29 cellular contexts compared by ENCODE assay signal in the genomic region with DNA sequence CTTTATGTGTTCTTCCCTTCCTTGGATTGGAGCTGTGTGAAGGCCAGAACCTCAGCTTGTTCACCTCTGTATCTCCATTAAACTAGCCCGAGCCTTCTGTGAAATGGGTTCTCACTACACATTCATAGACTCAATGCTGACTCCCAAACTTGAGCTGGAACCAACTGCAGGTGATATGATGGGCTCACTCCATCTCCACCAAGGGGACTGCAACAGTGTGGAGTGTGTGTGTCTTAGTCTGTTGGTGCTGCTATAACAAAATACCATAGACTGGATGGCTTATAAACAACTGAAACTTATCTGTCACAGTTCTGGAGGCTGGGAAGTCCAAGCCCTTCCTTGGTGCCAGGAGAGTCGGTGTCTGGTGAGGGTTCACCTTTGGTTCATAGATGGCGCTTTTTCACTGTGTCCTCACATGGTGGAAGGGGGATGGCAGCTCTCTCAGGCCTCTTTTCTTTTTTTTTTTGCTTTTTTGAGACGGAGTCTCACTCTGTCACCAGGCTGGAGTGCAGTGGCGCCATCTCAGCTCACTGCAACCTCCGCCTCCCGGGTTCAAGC.
"Had no signal": no experiment of that assay in that cellular context is flagged by ENCODE, and none has a peak within 500 bp of the region (broad histone marks: within the 10 kb centered on the region; RNA-seq: fewer than 3 reads in every experiment).

No MANE protein-coding gene starts in this region.

- H3K36me3 ChIP-seq: brain microvascular endothelial cell, neural progenitor cell, stomach, thyroid gland, upper lobe of left lung, vagina had no signal

- H3K9me3 Mint-ChIP-seq: activated naive CD4-positive, alpha-beta T cell treated with anti-CD3 and anti-CD28 coated beads, Interleukin-2, amount 10 ng/mL, durations not matched to agents 7 days and 5 days; activated naive CD8-positive, alpha-beta T cell treated with anti-CD3 and anti-CD28 coated beads, Interleukin-2, amount 10 ng/mL, durations not matched to agents 7 days and 5 days; activated T-helper 1 cell treated with anti-CD3 and anti-CD28 coated beads, Interleukin-12 subunit alpha, Interleukin-12 subunit beta, Interleukin-2, Interleukin-4 antibody, amounts not matched to agents 30 ng/mL and 10 ng/mL and 1 ng/mL, durations not matched to agents 14 hours and 24 hours and 36 hours; effector memory CD8-positive, alpha-beta T cell; natural killer cell had no signal

- H3K36me3 Mint-ChIP-seq: activated naive CD4-positive, alpha-beta T cell treated with anti-CD3 and anti-CD28 coated beads, Interleukin-2, amount 10 ng/mL, durations not matched to agents 7 days and 5 days; activated naive CD8-positive, alpha-beta T cell treated with anti-CD3 and anti-CD28 coated beads, Interleukin-2, amount 10 ng/mL, durations not matched to agents 7 days and 5 days; natural killer cell; stimulated activated naive B cell treated with anti-CD40 and anti-IgM and Interleukin-4, amounts not matched to agents 10 μg/mL and 1 μg/mL and 100 μg/mL, for 72 hours had no signal

- H3K27ac Mint-ChIP-seq: activated naive CD4-positive, alpha-beta T cell treated with anti-CD3 and anti-CD28 coated beads, Interleukin-2, amount 10 ng/mL, durations not matched to agents 7 days and 5 days; activated naive CD8-positive, alpha-beta T cell treated with anti-CD3 and anti-CD28 coated beads, Interleukin-2, amount 10 ng/mL, durations not matched to agents 7 days and 5 days; activated T-helper 1 cell treated with anti-CD3 and anti-CD28 coated beads, Interleukin-12 subunit alpha, Interleukin-12 subunit beta, Interleukin-2, Interleukin-4 antibody, amounts not matched to agents 30 ng/mL and 10 ng/mL and 1 ng/mL, durations not matched to agents 14 hours and 24 hours and 36 hours; effector memory CD8-positive, alpha-beta T cell; natural killer cell; neural progenitor cell; stimulated activated naive B cell treated with anti-CD40 and anti-IgM and Interleukin-4, amounts not matched to agents 10 μg/mL and 1 μg/mL and 100 μg/mL, for 72 hours had no signal

- H3K9me3 ChIP-seq: stomach, thyroid gland, upper lobe of left lung, vagina had no signal

- H3K27me3 Mint-ChIP-seq: activated naive CD8-positive, alpha-beta T cell treated with anti-CD3 and anti-CD28 coated beads, Interleukin-2, amount 10 ng/mL, durations not matched to agents 7 days and 5 days; stimulated activated naive B cell treated with anti-CD40 and anti-IgM and Interleukin-4, amounts not matched to agents 10 μg/mL and 1 μg/mL and 100 μg/mL, for 72 hours had no signal

- H3K27ac ChIP-seq: neural progenitor cell, stomach, thyroid gland, upper lobe of left lung, vagina, VCaP had no signal

- ATAC-seq: effector memory CD8-positive, alpha-beta T cell; left cardiac atrium; natural killer cell; right cardiac atrium; stimulated activated naive B cell treated with anti-CD40 and anti-IgM and Interleukin-4, amounts not matched to agents 10 μg/mL and 1 μg/mL and 100 μg/mL, for 72 hours had no signal

- H3K4me2 ChIP-seq: neural progenitor cell had no signal

- H3K27me3 ChIP-seq: brain microvascular endothelial cell, neural progenitor cell, stomach, thyroid gland, upper lobe of left lung, vagina had no signal

- DNase-seq: activated CD4-positive, alpha-beta T cell treated with anti-CD3 and anti-CD28 coated beads for 4 hours; activated CD4-positive, alpha-beta T cell treated with anti-CD3 and anti-CD28 coated beads, Interleukin-2, amount 50 U/mL, for 48 hours; activated CD8-positive, alpha-beta memory T cell treated with anti-CD3 and anti-CD28 coated beads, Interleukin-2, amount 50 U/mL, for 4 hours; activated effector memory CD4-positive, alpha-beta T cell treated with anti-CD3 and anti-CD28 coated beads, Interleukin-2, amount 50 U/mL, for 16 hours; activated naive CD4-positive, alpha-beta T cell treated with anti-CD3 and anti-CD28 coated beads, Interleukin-2, amount 10 ng/mL, durations not matched to agents 7 days and 5 days; activated naive CD8-positive, alpha-beta T cell treated with anti-CD3 and anti-CD28 coated beads, Interleukin-2, amount 10 ng/mL, durations not matched to agents 7 days and 5 days; activated T-cell treated with anti-CD3 and anti-CD28 coated beads, Interleukin-2, amount 50 U/mL, for 1 hour; amniotic stem cell; brain microvascular endothelial cell; cortex of kidney; effector memory CD8-positive, alpha-beta T cell; foreskin fibroblast; head of caudate nucleus; hippocampal formation; left cardiac atrium; natural killer cell; occipital lobe; right cardiac atrium; stimulated activated CD4-positive, alpha-beta T cell treated with anti-CD3 and anti-CD28 coated beads, Interleukin-4, amount 100 ng/mL, for 4 hours; stimulated activated CD8-positive, alpha-beta memory T cell treated with anti-CD3 and anti-CD28 coated beads, Interleukin-4, amount 100 ng/mL, for 48 hours; stimulated activated naive B cell treated with anti-CD40 and anti-IgM and Interleukin-4, amounts not matched to agents 10 μg/mL and 1 μg/mL and 100 μg/mL, for 72 hours; stomach; T-helper 9 cell; thyroid gland; upper lobe of left lung had no signal

- H3K9ac ChIP-seq: neural progenitor cell had no signal

- H3K4me3 ChIP-seq: neural progenitor cell, stomach, thyroid gland, upper lobe of left lung, vagina had no signal

- H3K4me3 Mint-ChIP-seq: activated naive CD4-positive, alpha-beta T cell treated with anti-CD3 and anti-CD28 coated beads, Interleukin-2, amount 10 ng/mL, durations not matched to agents 7 days and 5 days; activated naive CD8-positive, alpha-beta T cell treated with anti-CD3 and anti-CD28 coated beads, Interleukin-2, amount 10 ng/mL, durations not matched to agents 7 days and 5 days; activated T-helper 1 cell treated with anti-CD3 and anti-CD28 coated beads, Interleukin-12 subunit alpha, Interleukin-12 subunit beta, Interleukin-2, Interleukin-4 antibody, amounts not matched to agents 30 ng/mL and 10 ng/mL and 1 ng/mL, durations not matched to agents 14 hours and 24 hours and 36 hours; effector memory CD8-positive, alpha-beta T cell; natural killer cell; neural progenitor cell; stimulated activated naive B cell treated with anti-CD40 and anti-IgM and Interleukin-4, amounts not matched to agents 10 μg/mL and 1 μg/mL and 100 μg/mL, for 72 hours had no signal

- H3K4me1 Mint-ChIP-seq: activated naive CD4-positive, alpha-beta T cell treated with anti-CD3 and anti-CD28 coated beads, Interleukin-2, amount 10 ng/mL, durations not matched to agents 7 days and 5 days; activated naive CD8-positive, alpha-beta T cell treated with anti-CD3 and anti-CD28 coated beads, Interleukin-2, amount 10 ng/mL, durations not matched to agents 7 days and 5 days; natural killer cell had no signal

- H3K4me1 ChIP-seq: vagina had no signal

- H2AFZ ChIP-seq: neural progenitor cell had no signal
